In the genomic region with DNA sequence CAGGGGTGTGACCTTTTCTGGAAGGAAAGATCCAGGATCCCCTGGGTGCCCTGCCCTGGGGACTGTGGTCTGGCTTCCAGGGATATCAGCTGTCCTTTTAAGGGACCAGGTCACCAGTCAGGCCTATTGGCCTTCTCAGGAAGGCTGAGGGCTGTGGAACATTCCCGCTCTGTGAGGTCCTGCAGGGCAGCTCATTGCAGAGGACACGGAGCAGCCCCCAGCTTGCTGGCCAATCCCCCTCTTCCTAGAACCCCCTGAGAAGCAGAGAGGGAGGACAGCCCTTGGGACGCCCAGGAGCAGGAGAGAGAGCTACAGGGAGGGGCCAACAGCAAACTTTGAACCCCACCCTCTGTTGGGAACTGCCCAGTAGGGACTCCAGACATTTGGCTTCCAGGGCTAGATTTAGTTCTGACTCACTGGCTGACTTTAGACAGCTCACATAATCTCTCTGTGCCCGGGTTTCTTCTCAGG, we compare ENCODE assay signal across 13 cellular contexts.
DNase-seq lines count a peak whose midpoint lies in the region; ATAC-seq, FAIRE-seq and TF ChIP-seq lines count a peak whose summit lies in the region.
"Had no signal": no experiment of that assay in that cellular context is flagged by ENCODE, and none has a peak within 500 bp of the region (broad histone marks: within the 10 kb centered on the region; RNA-seq: fewer than 3 reads in every experiment).

No MANE protein-coding gene starts in this region.

- H3K27me3 Mint-ChIP-seq in activated T-helper 1 cell treated with anti-CD3 and anti-CD28 coated beads, Interleukin-12 subunit alpha, Interleukin-12 subunit beta, Interleukin-2, Interleukin-4 antibody, amounts not matched to agents 30 ng/mL and 10 ng/mL and 1 ng/mL, durations not matched to agents 14 hours and 24 hours and 36 hours (ENCODE audit: insufficient read depth), result peaks cover 8% of the 10 kb centered on the region
- peaks cover 27% of the 10 kb centered on the region for H3K27me3 Mint-ChIP-seq in stimulated activated memory B cell treated with anti-CD40 and anti-IgM and Interleukin-4, amounts not matched to agents 10 μg/mL and 1 μg/mL and 100 μg/mL, for 72 hours

- H3K4me3 ChIP-seq in adipocyte (ENCODE audit: low read length) (no peak overlapping the region), fibroblast of villous mesenchyme (ENCODE audit: low read depth, low read length) (no peak overlapping the region), skeletal muscle satellite cell (ENCODE audit: low read length) (no peak overlapping the region)
- H3K4me3 ChIP-seq: spleen had no signal

- no peaks in the 10 kb centered on the region for H3K36me3 Mint-ChIP-seq in activated T-helper 1 cell treated with anti-CD3 and anti-CD28 coated beads, Interleukin-12 subunit alpha, Interleukin-12 subunit beta, Interleukin-2, Interleukin-4 antibody, amounts not matched to agents 30 ng/mL and 10 ng/mL and 1 ng/mL, durations not matched to agents 14 hours and 24 hours and 36 hours (ENCODE audit: low read depth)
- no peaks in the 10 kb centered on the region for H3K36me3 Mint-ChIP-seq in stimulated activated memory B cell treated with anti-CD40 and anti-IgM and Interleukin-4, amounts not matched to agents 10 μg/mL and 1 μg/mL and 100 μg/mL, for 72 hours

- H3K4me1 ChIP-seq in adipocyte (ENCODE audit: control insufficient read depth, insufficient read depth, low read length) (peaks cover 20% of the 10 kb centered on the region), skeletal muscle satellite cell (ENCODE audit: control insufficient read depth, insufficient read depth, low read length) (peaks cover 38% of the 10 kb centered on the region)

- no peaks in the 10 kb centered on the region for H3K9me3 ChIP-seq in adipocyte (ENCODE audit: control insufficient read depth, low read length)
- H3K9me3 ChIP-seq in skeletal muscle satellite cell (replicated peaks; ENCODE audit: low read length), result no peaks in the 10 kb centered on the region
- H3K9me3 ChIP-seq: spleen had no signal

- peak; percentile 38 for FAIRE-seq in H54 (lab: Jason Lieb, UNC)

- H3K9ac ChIP-seq in adipocyte (ENCODE audit: low read length), result no peak overlapping the region
- H3K9ac ChIP-seq in skeletal muscle satellite cell (ENCODE audit: low read depth, low read length), result no peak overlapping the region

- TF ChIP-seq POLR2A in H54 (IDR thresholded peaks at IDR 0.05; ENCODE audit: low read depth, low read length), result no peak

- H3K27me3 ChIP-seq in adipocyte (replicated peaks; ENCODE audit: control insufficient read depth, insufficient read depth, low read length) (no peaks in the 10 kb centered on the region), skeletal muscle satellite cell (ENCODE audit: control insufficient read depth, insufficient read depth, low read length) (peaks cover 12% of the 10 kb centered on the region)

- peaks cover 11% of the 10 kb centered on the region for H3K4me1 Mint-ChIP-seq in activated T-helper 1 cell treated with anti-CD3 and anti-CD28 coated beads, Interleukin-12 subunit alpha, Interleukin-12 subunit beta, Interleukin-2, Interleukin-4 antibody, amounts not matched to agents 30 ng/mL and 10 ng/mL and 1 ng/mL, durations not matched to agents 14 hours and 24 hours and 36 hours (ENCODE audit: low read depth)
- no peaks in the 10 kb centered on the region for H3K4me1 Mint-ChIP-seq in stimulated activated memory B cell treated with anti-CD40 and anti-IgM and Interleukin-4, amounts not matched to agents 10 μg/mL and 1 μg/mL and 100 μg/mL, for 72 hours

- peak overlapping the region; percentile 15 for H3K4me2 ChIP-seq in skeletal muscle satellite cell (ENCODE audit: low read length)

- ATAC-seq in stimulated activated memory B cell treated with anti-CD40 and anti-IgM and Interleukin-4, amounts not matched to agents 10 μg/mL and 1 μg/mL and 100 μg/mL, for 72 hours, result no peak
- ATAC-seq: left lobe of liver had no signal

- H3K9me3 Mint-ChIP-seq in activated T-helper 1 cell treated with anti-CD3 and anti-CD28 coated beads, Interleukin-12 subunit alpha, Interleukin-12 subunit beta, Interleukin-2, Interleukin-4 antibody, amounts not matched to agents 30 ng/mL and 10 ng/mL and 1 ng/mL, durations not matched to agents 14 hours and 24 hours and 36 hours, result no peaks in the 10 kb centered on the region
- no peaks in the 10 kb centered on the region for H3K9me3 Mint-ChIP-seq in stimulated activated memory B cell treated with anti-CD40 and anti-IgM and Interleukin-4, amounts not matched to agents 10 μg/mL and 1 μg/mL and 100 μg/mL, for 72 hours
- H3K9me3 Mint-ChIP-seq: activated T-cell treated with anti-CD3 and anti-CD28 coated beads, Interleukin-2, amount 50 U/mL, for 72 hours; neural crest cell had no signal

- intact Hi-C loops in activated T-helper 1 cell treated with anti-CD3 and anti-CD28 coated beads, Interleukin-12 subunit alpha, Interleukin-12 subunit beta, Interleukin-2, Interleukin-4 antibody, amounts not matched to agents 30 ng/mL and 10 ng/mL and 1 ng/mL, durations not matched to agents 14 hours and 24 hours and 36 hours (cut with micrococcal nuclease), result no loop called here

- H3K27ac Mint-ChIP-seq in activated T-helper 1 cell treated with anti-CD3 and anti-CD28 coated beads, Interleukin-12 subunit alpha, Interleukin-12 subunit beta, Interleukin-2, Interleukin-4 antibody, amounts not matched to agents 30 ng/mL and 10 ng/mL and 1 ng/mL, durations not matched to agents 14 hours and 24 hours and 36 hours, result no peak overlapping the region
- no peak overlapping the region for H3K27ac Mint-ChIP-seq in stimulated activated memory B cell treated with anti-CD40 and anti-IgM and Interleukin-4, amounts not matched to agents 10 μg/mL and 1 μg/mL and 100 μg/mL, for 72 hours
- H3K27ac Mint-ChIP-seq: activated T-cell treated with anti-CD3 and anti-CD28 coated beads, Interleukin-2, amount 50 U/mL, for 72 hours had no signal

- DNase-seq in H54 (ENCODE audit: insufficient read length, low spot score), result peak; percentile 91
- DNase-seq in adipocyte (ENCODE audit: low read depth), result peak; percentile 67
- DNase-seq in fibroblast of villous mesenchyme (ENCODE audit: low read depth), result peak; percentile 74
- no peak for DNase-seq in activated T-helper 1 cell treated with anti-CD3 and anti-CD28 coated beads, Interleukin-12 subunit alpha, Interleukin-12 subunit beta, Interleukin-2, Interleukin-4 antibody, amounts not matched to agents 30 ng/mL and 10 ng/mL and 1 ng/mL, durations not matched to agents 14 hours and 24 hours and 36 hours (ENCODE audit: low spot score)
- no peak for DNase-seq in ecto neural progenitor cell (ENCODE audit: low spot score)
- DNase-seq in T-helper 9 cell, result no peak
- DNase-seq: activated T-cell treated with anti-CD3 and anti-CD28 coated beads, Interleukin-2, amount 50 U/mL, for 72 hours; cerebellar nuclear complex; spleen had no signal

- no peak overlapping the region for H3K4me3 Mint-ChIP-seq in activated T-helper 1 cell treated with anti-CD3 and anti-CD28 coated beads, Interleukin-12 subunit alpha, Interleukin-12 subunit beta, Interleukin-2, Interleukin-4 antibody, amounts not matched to agents 30 ng/mL and 10 ng/mL and 1 ng/mL, durations not matched to agents 14 hours and 24 hours and 36 hours
- no peak overlapping the region for H3K4me3 Mint-ChIP-seq in stimulated activated memory B cell treated with anti-CD40 and anti-IgM and Interleukin-4, amounts not matched to agents 10 μg/mL and 1 μg/mL and 100 μg/mL, for 72 hours
- H3K4me3 Mint-ChIP-seq: neural crest cell had no signal

- no peaks in the 10 kb centered on the region for H3K36me3 ChIP-seq in adipocyte (ENCODE audit: control insufficient read depth, insufficient read depth, low read length, severe bottlenecking)
- no peaks in the 10 kb centered on the region for H3K36me3 ChIP-seq in skeletal muscle satellite cell (ENCODE audit: insufficient read depth, low read length)
- H3K36me3 ChIP-seq: spleen had no signal

- TF ChIP-seq CTCF in fibroblast of villous mesenchyme (IDR thresholded peaks at IDR 0.05; ENCODE audit: insufficient read depth, low read depth, low read length), result no peak

Comparison
In these comparisons a context has a peak if more than half of its experiments do, and no peak if none do; other contexts are left out.
1. DNase-seq: peak in H54 (single experiment), adipocyte (single experiment) and fibroblast of villous mesenchyme (single experiment); none in activated T-helper 1 cell treated with anti-CD3 and anti-CD28 coated beads, Interleukin-12 subunit alpha, Interleukin-12 subunit beta, Interleukin-2, Interleukin-4 antibody, amounts not matched to agents 30 ng/mL and 10 ng/mL and 1 ng/mL, durations not matched to agents 14 hours and 24 hours and 36 hours (single experiment), ecto neural progenitor cell (single experiment) and T-helper 9 cell (single experiment).